Comparison of ENCODE assay signal across 11 cellular contexts in genomic region chr1:41900611-41901444, GRCh38. TPM values are rescaled to one million over a fixed set of nuclear protein-coding genes. Genes with fewer than 3 reads are reported as not detected.
DNase-seq lines count a peak whose midpoint lies in the region; ATAC-seq and TF ChIP-seq lines count a peak whose summit lies in the region.
"Had no signal": no experiment of that assay in that cellular context is flagged by ENCODE, and none has a peak within 500 bp of the region (broad histone marks: within the 10 kb centered on the region; RNA-seq: fewer than 3 reads in every experiment).

No MANE protein-coding gene starts in this region.

- H3K4me3 ChIP-seq in naive thymus-derived CD4-positive, alpha-beta T cell (ENCODE audit: low read length), result no peak overlapping the region
- H3K4me3 ChIP-seq in stomach, result no peak overlapping the region
- H3K4me3 ChIP-seq: coronary artery, Peyer's patch had no signal

- H3K36me3 ChIP-seq in KOPT-K1 (ENCODE audit: insufficient read depth, low read length), result no peaks in the 10 kb centered on the region
- H3K36me3 ChIP-seq in naive thymus-derived CD4-positive, alpha-beta T cell (ENCODE audit: control insufficient read depth in 2 of 3, insufficient read depth in 3 of 3, low read length in 3 of 3), result no peaks in the 10 kb centered on the region
- no peaks in the 10 kb centered on the region for H3K36me3 ChIP-seq in stomach
- H3K36me3 ChIP-seq: Peyer's patch had no signal

- peaks cover 45 to 86% (median 69%) of the 10 kb centered on the region in 7 donors for H3K4me1 Mint-ChIP-seq in naive thymus-derived CD4-positive, alpha-beta T cell

- 78 to 87% (median 85%) methylated on average over 9 of the region's 9 CpGs for WGBS in stomach, 5 donors

- H3K9me3 ChIP-seq in KOPT-K1 (ENCODE audit: insufficient read depth, low read length, poor library complexity, severe bottlenecking), result no peaks in the 10 kb centered on the region
- no peaks in the 10 kb centered on the region for H3K9me3 ChIP-seq in naive thymus-derived CD4-positive, alpha-beta T cell (ENCODE audit: control insufficient read depth in 2 of 3, low read length in 3 of 3)
- H3K9me3 ChIP-seq in stomach, result no peaks in the 10 kb centered on the region
- H3K9me3 ChIP-seq: Peyer's patch had no signal

- POLR2A ChIA-PET in naive thymus-derived CD4-positive, alpha-beta T cell (lab: Charles Lee), result interaction anchor here (0.6 to 18.0 kb wide), 3 partner anchors 9 to 145 kb away, joined by 3 to 344 read pairs (median 16); partner anchors contain the start of gene HIVEP3

- H3K4me3 Mint-ChIP-seq in naive thymus-derived CD4-positive, alpha-beta T cell, result peak overlapping the region in 3 of 10 donors; percentile 7 to 46 (median 38)

- H3K27ac ChIP-seq in KOPT-K1 (ENCODE audit: low read depth, low read length, poor library complexity, severe bottlenecking) (peak overlapping the region; percentile 94), stomach (no peak overlapping the region)
- no peak overlapping the region for H3K27ac ChIP-seq in naive thymus-derived CD4-positive, alpha-beta T cell (ENCODE audit: low read depth, low read length)
- H3K27ac ChIP-seq: coronary artery, Peyer's patch had no signal

- H3K9me3 Mint-ChIP-seq in naive thymus-derived CD4-positive, alpha-beta T cell, result peaks cover 0 to 5% (median 0%) of the 10 kb centered on the region in 11 donors

- peak; percentile 58 for DNase-seq in Caki2 (ENCODE audit: low read depth)
- DNase-seq in ecto neural progenitor cell (ENCODE audit: low spot score), result peak; percentile 29
- DNase-seq in naive thymus-derived CD4-positive, alpha-beta T cell, result no peak
- no peak for DNase-seq in stomach
- DNase-seq in NCI-H1417 treated with DMSO at 0.1 percent for 48 hours (lab: John Stamatoyannopoulos, UW), result no peak
- DNase-seq in activated CD4-positive, alpha-beta T cell treated with anti-CD3 and anti-CD28 coated beads for 48 hours, result no peak
- DNase-seq: Peyer's patch; stimulated activated naive CD4-positive, alpha-beta T cell treated with Interleukin-2 at 50 U/mL for 16 hours had no signal

- TF ChIP-seq CTCF in stomach (IDR thresholded peaks at IDR 0.05), result no peak

- peaks cover 0 to 17% (median 0%) of the 10 kb centered on the region in 5 donors for H3K36me3 Mint-ChIP-seq in naive thymus-derived CD4-positive, alpha-beta T cell

- H3K4me1 ChIP-seq in naive thymus-derived CD4-positive, alpha-beta T cell (ENCODE audit: control insufficient read depth in 2 of 2, insufficient read depth in 2 of 2, low read length in 2 of 2), result peaks cover 34 to 58% of the 10 kb centered on the region in 2 donors
- peaks cover 0 to 12% (median 4%) of the 10 kb centered on the region in 4 donors for H3K4me1 ChIP-seq in stomach

- H3K27me3 ChIP-seq in naive thymus-derived CD4-positive, alpha-beta T cell (ENCODE audit: control insufficient read depth in 2 of 2, insufficient read depth in 2 of 2, low read length in 2 of 2), result no peaks in the 10 kb centered on the region
- no peaks in the 10 kb centered on the region for H3K27me3 ChIP-seq in stomach
- H3K27me3 ChIP-seq: Peyer's patch had no signal

- no peak for ATAC-seq in naive thymus-derived CD4-positive, alpha-beta T cell
- ATAC-seq in GM18868 (IDR thresholded peaks at IDR 0.05; ENCODE audit: unreplicated experiment), result no peak

- no peaks in the 10 kb centered on the region for H3K27me3 Mint-ChIP-seq in naive thymus-derived CD4-positive, alpha-beta T cell

- in situ Hi-C loops in Caki2 (cut with HindIII; ENCODE audit: low pct_unique_long_range_greater_than_20kb, low sequenced_read_pairs), result no loop called here

- intact Hi-C loops in naive thymus-derived CD4-positive, alpha-beta T cell (cut with micrococcal nuclease), result no loop called here
- intact Hi-C loops in stomach (cut with DNase I; ENCODE audit: low total_unique reads), result no loop called here

- CTCF ChIA-PET in naive thymus-derived CD4-positive, alpha-beta T cell (lab: Charles Lee), result interaction anchor here (0.7 to 1.2 kb wide), 2 partner anchors 9 to 13 kb away, joined by 3 to 4 read pairs; no protein-coding TSS in a partner anchor

- no peak for TF ChIP-seq POLR2A in stomach (IDR thresholded peaks at IDR 0.05)

- no peak for TF ChIP-seq EP300 in stomach (IDR thresholded peaks at IDR 0.05)

- peak overlapping the region in 7 of 9 donors; percentile 3 to 92 (median 83) for H3K27ac Mint-ChIP-seq in naive thymus-derived CD4-positive, alpha-beta T cell

RNA-seq across cellular contexts. Expression of gene HIVEP3, which starts 17.9 kb away (rescaled TPM):
- total RNA-seq in Caki2 (2014; rRNA removed; shearing (Covaris generic); ENCODE audit: low replicate concordance), result 0.03 and 1.4 TPM in 2 replicates
- total RNA-seq in naive thymus-derived CD4-positive, alpha-beta T cell, result 10 to 100 TPM in 2 of 5 experiments, 1 to 10 TPM in 3; 6.6 to 19.1 (median 7.0) TPM
- polyA plus RNA-seq in naive thymus-derived CD4-positive, alpha-beta T cell, result 1 to 10 TPM; 4.3 to 7.2 TPM
- 10 to 100 TPM in 1 of 5 donors, 1 to 10 TPM in 4; 1.8 to 65.3 (median 4.9) TPM for total RNA-seq in stomach
- 1 to 10 TPM; 2.9 to 4.6 (median 3.1) TPM for polyA plus RNA-seq in stomach

Comparison
In these comparisons a context has a peak if more than half of its experiments do, and no peak if none do; other contexts are left out.
1. DNase-seq: peak in Caki2 (single experiment) and ecto neural progenitor cell (single experiment); none in naive thymus-derived CD4-positive, alpha-beta T cell (0 of 9), stomach (single experiment), NCI-H1417 treated with DMSO at 0.1 percent for 48 hours (single experiment) and activated CD4-positive, alpha-beta T cell treated with anti-CD3 and anti-CD28 coated beads for 48 hours (single experiment).